Comparison of ENCODE assay signal across 8 cellular contexts in the genomic region with DNA sequence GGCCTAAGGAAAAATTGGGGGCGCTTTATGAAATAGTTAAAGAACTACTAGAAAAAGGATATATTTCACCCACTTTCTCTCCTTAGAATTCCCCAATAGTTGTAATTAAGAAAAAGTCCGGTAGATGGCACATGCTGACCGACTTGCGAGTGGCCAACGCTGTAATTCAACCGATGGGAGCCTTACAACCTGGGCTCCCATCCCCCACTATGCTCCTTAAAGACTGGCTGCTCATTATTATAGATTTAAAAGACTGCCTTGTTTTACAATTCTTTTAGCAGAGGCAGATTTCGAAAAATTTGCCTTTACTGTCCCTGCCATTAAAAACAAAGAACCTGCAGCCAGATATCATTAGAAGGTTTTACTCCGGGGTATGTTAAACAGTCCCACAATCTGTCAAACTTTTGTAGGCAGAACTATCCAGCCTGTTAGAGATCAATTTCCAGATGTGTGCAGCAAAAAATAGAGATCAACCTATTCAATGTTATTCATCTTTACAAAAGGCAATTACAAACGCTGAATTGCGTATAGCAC. TPM values are rescaled to one million over a fixed set of nuclear protein-coding genes. Genes with fewer than 3 reads are reported as not detected.
DNase-seq lines count a peak whose midpoint lies in the region; ATAC-seq and TF ChIP-seq lines count a peak whose summit lies in the region.

No MANE protein-coding gene starts in this region.

- 23 to 54% methylated on average over 3 to 10 of the region's 10 CpGs for WGBS in endodermal cell (ENCODE audit: insufficient coverage in 1 of 2, insufficient read length in 1 of 2), 2 experiments

- H3K9me3 Mint-ChIP-seq in CD14-positive monocyte = peaks cover 0 to 12% (median 4%) of the 10 kb centered on the region in 7 donors
- no peaks in the 10 kb centered on the region for H3K9me3 Mint-ChIP-seq in endodermal cell
- H3K9me3 Mint-ChIP-seq in memory B cell = no peaks in the 10 kb centered on the region
- no peaks in the 10 kb centered on the region for H3K9me3 Mint-ChIP-seq in stimulated activated naive CD8-positive, alpha-beta T cell treated with anti-CD3 and anti-CD28 coated beads, Interleukin-15, amount 100 ng/mL, for 72 hours

- H3K36me3 Mint-ChIP-seq in CD14-positive monocyte (no peaks in the 10 kb centered on the region), endodermal cell (ENCODE audit: low read depth) (peaks cover 4% of the 10 kb centered on the region), memory B cell (no peaks in the 10 kb centered on the region)

- H3K27me3 ChIP-seq in endodermal cell (ENCODE audit: control insufficient read depth, insufficient read depth, low read length, poor library complexity, severe bottlenecking) = peaks cover 6% of the 10 kb centered on the region

- H3K4me1 Mint-ChIP-seq in CD14-positive monocyte (peaks cover 18% of the 10 kb centered on the region), endodermal cell (peaks cover 11% of the 10 kb centered on the region), memory B cell (peaks cover 7% of the 10 kb centered on the region)
- H3K4me1 Mint-ChIP-seq in stimulated activated naive CD8-positive, alpha-beta T cell treated with anti-CD3 and anti-CD28 coated beads, Interleukin-15, amount 100 ng/mL, for 72 hours = peaks cover 8% of the 10 kb centered on the region

- intact Hi-C loops in CD14-positive monocyte (cut with micrococcal nuclease) = loop anchor here in 1 of 2 donors (5.0 to 10.0 kb wide), 2 partner anchors 286 to 608 kb away; a partner anchor contains a TSS

- ATAC-seq in GM19043 (IDR thresholded peaks at IDR 0.05; ENCODE audit: low read depth, unreplicated experiment) (peak; percentile 51), HG03342 (IDR thresholded peaks at IDR 0.05; ENCODE audit: unreplicated experiment) (peak; percentile 72), memory B cell (ENCODE audit: low read depth) (peak; percentile 89)
- ATAC-seq in activated CD4-positive, CD25-positive, alpha-beta regulatory T cell treated with anti-CD3 and anti-CD28 coated beads, Interleukin-2, amount 50 U/mL, for 24 hours = peak; percentile 73 to 84
- ATAC-seq in stimulated activated naive CD8-positive, alpha-beta T cell treated with anti-CD3 and anti-CD28 coated beads, Interleukin-15, amount 100 ng/mL, for 72 hours = peak; percentile 89

- H3K4me1 ChIP-seq in endodermal cell (ENCODE audit: control insufficient read depth, insufficient read depth, low read length) = no peaks in the 10 kb centered on the region

- peak overlapping the region; percentile 87 for H3K4me3 ChIP-seq in endodermal cell (ENCODE audit: low read length)

- DNase-seq in CD14-positive monocyte (ENCODE audit: low spot score) (no peak), NCI-H226 (peak; percentile 62), endodermal cell (no peak), memory B cell (ENCODE audit: low spot score in 2 of 2) (peak; percentile 55 to 68)
- DNase-seq in stimulated activated naive CD8-positive, alpha-beta T cell treated with anti-CD3 and anti-CD28 coated beads, Interleukin-15, amount 100 ng/mL, for 72 hours = peak in 1 of 2 donors; percentile 53

- H3K9ac ChIP-seq in endodermal cell (ENCODE audit: extremely low read depth, low read length, poor library complexity, severe bottlenecking) = peak overlapping the region; percentile 51

- H3K27ac Mint-ChIP-seq in CD14-positive monocyte = peak overlapping the region in 4 of 7 donors; percentile 41 to 74 (median 65)
- H3K27ac Mint-ChIP-seq in endodermal cell = peak overlapping the region; percentile 92
- H3K27ac Mint-ChIP-seq in memory B cell = peak overlapping the region; percentile 5
- H3K27ac Mint-ChIP-seq in stimulated activated naive CD8-positive, alpha-beta T cell treated with anti-CD3 and anti-CD28 coated beads, Interleukin-15, amount 100 ng/mL, for 72 hours = peak overlapping the region in 1 of 2 donors; percentile 43

- H3K36me3 ChIP-seq in endodermal cell (ENCODE audit: control insufficient read depth, insufficient read depth, low read length) = no peaks in the 10 kb centered on the region

- peak overlapping the region; percentile 92 to 96 for H3K4me3 Mint-ChIP-seq in CD14-positive monocyte
- H3K4me3 Mint-ChIP-seq in endodermal cell = peak overlapping the region; percentile 70
- peak overlapping the region; percentile 87 for H3K4me3 Mint-ChIP-seq in memory B cell
- peak overlapping the region; percentile 77 to 99 for H3K4me3 Mint-ChIP-seq in stimulated activated naive CD8-positive, alpha-beta T cell treated with anti-CD3 and anti-CD28 coated beads, Interleukin-15, amount 100 ng/mL, for 72 hours

- peak; percentile 74 for TF ChIP-seq CTCF in CD14-positive monocyte (IDR thresholded peaks at IDR 0.05)
- TF ChIP-seq CTCF in endodermal cell (conservative IDR thresholded peaks at IDR 0.05) = peak; percentile 87

- H3K27me3 Mint-ChIP-seq in CD14-positive monocyte (ENCODE audit: low read depth in 3 of 3) (peaks cover 10 to 22% (median 16%) of the 10 kb centered on the region in 3 donors), endodermal cell (ENCODE audit: insufficient read depth) (peaks cover 24% of the 10 kb centered on the region), memory B cell (no peaks in the 10 kb centered on the region)
- no peaks in the 10 kb centered on the region for H3K27me3 Mint-ChIP-seq in stimulated activated naive CD8-positive, alpha-beta T cell treated with anti-CD3 and anti-CD28 coated beads, Interleukin-15, amount 100 ng/mL, for 72 hours

- no peak overlapping the region for H3K27ac ChIP-seq in endodermal cell (ENCODE audit: low read depth, low read length)

- no peaks in the 10 kb centered on the region for H3K9me3 ChIP-seq in endodermal cell (ENCODE audit: control insufficient read depth, low read length)

RNA-seq across cellular contexts. Expression of a gene that starts 58.5 kb away (rescaled TPM):
- polyA plus RNA-seq in CD14-positive monocyte = not detected
- total RNA-seq in endodermal cell = 10 to 100 TPM; 12.5 to 14.1 TPM
- polyA plus RNA-seq in endodermal cell (2013, experiment 1 of 2) = 3.9 TPM
- polyA plus RNA-seq in endodermal cell (2013, experiment 2 of 2) = 3.4 TPM

Comparison
In these comparisons a context has a peak if more than half of its experiments do, and no peak if none do; other contexts are left out.
1. DNase-seq: peak in NCI-H226 (single experiment) and memory B cell (2 of 2); none in CD14-positive monocyte (single experiment) and endodermal cell (single experiment).
2. Peak in every context shown above with its lines, with median percentiles within 50 percentile points of each other: H3K4me3 Mint-ChIP-seq and ATAC-seq.